17 cellular contexts compared by ENCODE assay signal in genomic region chr16:58589311-58589890, GRCh38. TPM values are rescaled to one million over a fixed set of nuclear protein-coding genes. Genes with fewer than 3 reads are reported as not detected.
A peak's percentile ranks its signal among the peaks of the same experiment; 100 is the strongest.
DNase-seq lines count a peak whose midpoint lies in the region; ATAC-seq and TF ChIP-seq lines count a peak whose summit lies in the region.
"Had no signal": no experiment of that assay in that cellular context is flagged by ENCODE, and none has a peak within 500 bp of the region (broad histone marks: within the 10 kb centered on the region; RNA-seq: fewer than 3 reads in every experiment).

No MANE protein-coding gene starts in this region.

- no peaks in the 10 kb centered on the region for H3K9me3 Mint-ChIP-seq in activated T-cell treated with anti-CD3 and anti-CD28 coated beads, Interleukin-2, amount 50 U/mL, for 72 hours
- no peaks in the 10 kb centered on the region for H3K9me3 Mint-ChIP-seq in activated CD8-positive, alpha-beta T cell treated with anti-CD3 and anti-CD28 coated beads for 36 hours
- no peaks in the 10 kb centered on the region for H3K9me3 Mint-ChIP-seq in immature natural killer cell
- no peaks in the 10 kb centered on the region for H3K9me3 Mint-ChIP-seq in effector memory CD8-positive, alpha-beta T cell
- H3K9me3 Mint-ChIP-seq: dendritic cell treated with granulocyte-macrophage colony-stimulating factor and Interleukin-4, amounts not matched to agents 40 ng/mL and 50 ng/mL, for 4 days; T-cell had no signal

- no peak for ATAC-seq in activated T-cell treated with anti-CD3 and anti-CD28 coated beads, Interleukin-2, amount 50 U/mL, for 72 hours (replicated peaks in 1 of 2)
- ATAC-seq in activated CD8-positive, alpha-beta T cell treated with anti-CD3 and anti-CD28 coated beads for 36 hours = no peak
- no peak for ATAC-seq in effector memory CD8-positive, alpha-beta T cell (replicated peaks)
- ATAC-seq: lower lobe of right lung, Right ventricle myocardium inferior, T-cell had no signal

- in situ Hi-C loops in G401 (cut with HindIII; ENCODE audit: low sequenced_read_pairs) = loop anchor here (5.0 kb wide), 1 partner anchor 52 kb away; no protein-coding TSS in a partner anchor

- peaks cover 8 to 48% of the 10 kb centered on the region in 2 donors for H3K36me3 Mint-ChIP-seq in activated T-cell treated with anti-CD3 and anti-CD28 coated beads, Interleukin-2, amount 50 U/mL, for 72 hours (ENCODE audit: insufficient read depth in 2 of 2)
- H3K36me3 Mint-ChIP-seq in activated CD8-positive, alpha-beta T cell treated with anti-CD3 and anti-CD28 coated beads for 36 hours (ENCODE audit: low read depth) = peaks cover 66% of the 10 kb centered on the region
- H3K36me3 Mint-ChIP-seq in immature natural killer cell = peaks cover 13 to 40% (median 20%) of the 10 kb centered on the region in 3 donors
- H3K36me3 Mint-ChIP-seq in effector memory CD8-positive, alpha-beta T cell (ENCODE audit: insufficient read depth) = peaks cover 91% of the 10 kb centered on the region

- H3K4me3 Mint-ChIP-seq in activated T-cell treated with anti-CD3 and anti-CD28 coated beads, Interleukin-2, amount 50 U/mL, for 72 hours = no peak overlapping the region
- no peak overlapping the region for H3K4me3 Mint-ChIP-seq in activated CD8-positive, alpha-beta T cell treated with anti-CD3 and anti-CD28 coated beads for 36 hours
- H3K4me3 Mint-ChIP-seq in immature natural killer cell = peak overlapping the region in 1 of 5 donors; percentile 15
- no peak overlapping the region for H3K4me3 Mint-ChIP-seq in effector memory CD8-positive, alpha-beta T cell
- H3K4me3 Mint-ChIP-seq: dendritic cell treated with granulocyte-macrophage colony-stimulating factor and Interleukin-4, amounts not matched to agents 40 ng/mL and 50 ng/mL, for 4 days; T-cell had no signal

- POLR2A ChIA-PET in activated CD8-positive, alpha-beta T cell treated with anti-CD3 and anti-CD28 coated beads for 36 hours (lab: Charles Lee) = interaction anchor here (1.0 to 1.3 kb wide), 2 partner anchors 9 to 72 kb away, joined by 3 read pairs; no protein-coding TSS in a partner anchor

- DNase-seq in activated T-cell treated with anti-CD3 and anti-CD28 coated beads, Interleukin-2, amount 50 U/mL, for 72 hours = no peak
- DNase-seq in activated T-cell treated with anti-CD3 and anti-CD28 coated beads, Interleukin-2, amount 50 U/mL, for 48 hours = no peak
- DNase-seq in activated CD8-positive, alpha-beta T cell treated with anti-CD3 and anti-CD28 coated beads for 36 hours = no peak
- DNase-seq in immature natural killer cell (no peak), NCI-H748 treated with DMSO at 0.1 percent for 48 hours (lab: John Stamatoyannopoulos, UW) (no peak), G401 (ENCODE audit: low spot score) (no peak), UCSD-AML1 (lab: John Stamatoyannopoulos, UW; ENCODE audit: unreplicated experiment) (no peak)
- no peak for DNase-seq in effector memory CD8-positive, alpha-beta T cell
- DNase-seq: activated CD8-positive, alpha-beta memory T cell treated with anti-CD3 and anti-CD28 coated beads for 24 hours; lower lobe of right lung; NCI-H1694 treated with DMSO at 0.1 percent for 48 hours; NCI-H774; stimulated activated CD4-positive, alpha-beta T cell treated with anti-CD3 and anti-CD28 coated beads, Interleukin-15, amount 100 ng/mL, for 24 hours; T-cell; uterus had no signal

- H3K27ac Mint-ChIP-seq in activated T-cell treated with anti-CD3 and anti-CD28 coated beads, Interleukin-2, amount 50 U/mL, for 72 hours = peak overlapping the region; percentile 85
- H3K27ac Mint-ChIP-seq in activated CD8-positive, alpha-beta T cell treated with anti-CD3 and anti-CD28 coated beads for 36 hours = peak overlapping the region; percentile 66
- peak overlapping the region; percentile 37 to 77 (median 68) for H3K27ac Mint-ChIP-seq in immature natural killer cell
- peak overlapping the region in 1 of 2 donors; percentile 46 for H3K27ac Mint-ChIP-seq in effector memory CD8-positive, alpha-beta T cell
- H3K27ac Mint-ChIP-seq: dendritic cell treated with granulocyte-macrophage colony-stimulating factor and Interleukin-4, amounts not matched to agents 40 ng/mL and 50 ng/mL, for 4 days had no signal

- no peaks in the 10 kb centered on the region for H3K27me3 Mint-ChIP-seq in activated T-cell treated with anti-CD3 and anti-CD28 coated beads, Interleukin-2, amount 50 U/mL, for 72 hours (ENCODE audit: low read depth)
- no peaks in the 10 kb centered on the region for H3K27me3 Mint-ChIP-seq in activated CD8-positive, alpha-beta T cell treated with anti-CD3 and anti-CD28 coated beads for 36 hours
- H3K27me3 Mint-ChIP-seq in immature natural killer cell (ENCODE audit: low read depth in 3 of 3) = no peaks in the 10 kb centered on the region
- no peaks in the 10 kb centered on the region for H3K27me3 Mint-ChIP-seq in effector memory CD8-positive, alpha-beta T cell
- H3K27me3 Mint-ChIP-seq: dendritic cell treated with granulocyte-macrophage colony-stimulating factor and Interleukin-4, amounts not matched to agents 40 ng/mL and 50 ng/mL, for 4 days; T-cell had no signal

- intact Hi-C loops in activated CD8-positive, alpha-beta T cell treated with anti-CD3 and anti-CD28 coated beads for 36 hours (cut with micrococcal nuclease) = no loop called here

- peaks cover 22% of the 10 kb centered on the region for H3K4me1 Mint-ChIP-seq in activated T-cell treated with anti-CD3 and anti-CD28 coated beads, Interleukin-2, amount 50 U/mL, for 72 hours (ENCODE audit: low read depth)
- peaks cover 36% of the 10 kb centered on the region for H3K4me1 Mint-ChIP-seq in activated CD8-positive, alpha-beta T cell treated with anti-CD3 and anti-CD28 coated beads for 36 hours (ENCODE audit: low read depth)
- peaks cover 22 to 52% of the 10 kb centered on the region in 2 donors for H3K4me1 Mint-ChIP-seq in immature natural killer cell
- peaks cover 5 to 13% of the 10 kb centered on the region in 2 donors for H3K4me1 Mint-ChIP-seq in effector memory CD8-positive, alpha-beta T cell (ENCODE audit: low read depth in 2 of 2)

- no peak for TF ChIP-seq CTCF in activated CD8-positive, alpha-beta T cell treated with anti-CD3 and anti-CD28 coated beads for 36 hours (IDR thresholded peaks at IDR 0.05)

- CTCF ChIA-PET in activated CD8-positive, alpha-beta T cell treated with anti-CD3 and anti-CD28 coated beads for 36 hours (lab: Charles Lee) = interaction anchor here (1.2 to 1.3 kb wide), 2 partner anchors 24 to 166 kb away, joined by 3 to 4 read pairs; no protein-coding TSS in a partner anchor

RNA-seq across cellular contexts. Expression of gene CNOT1, which starts 40.2 kb away (rescaled TPM):
- 100 to 1,000 TPM; 295 to 315 TPM for total RNA-seq in activated T-cell treated with anti-CD3 and anti-CD28 coated beads, Interleukin-2, amount 50 U/mL, for 72 hours
- total RNA-seq in activated CD8-positive, alpha-beta T cell treated with anti-CD3 and anti-CD28 coated beads for 36 hours = 100 to 1,000 TPM; 274 to 281 TPM
- 10 to 100 TPM; 78.1 to 89.7 (median 85.1) TPM for polyA plus RNA-seq in immature natural killer cell
- 179 and 273 TPM in 2 replicates for total RNA-seq in G401 (2014; rRNA removed; shearing (Covaris generic))
